3 cellular contexts compared by ENCODE assay signal in the genomic region with DNA sequence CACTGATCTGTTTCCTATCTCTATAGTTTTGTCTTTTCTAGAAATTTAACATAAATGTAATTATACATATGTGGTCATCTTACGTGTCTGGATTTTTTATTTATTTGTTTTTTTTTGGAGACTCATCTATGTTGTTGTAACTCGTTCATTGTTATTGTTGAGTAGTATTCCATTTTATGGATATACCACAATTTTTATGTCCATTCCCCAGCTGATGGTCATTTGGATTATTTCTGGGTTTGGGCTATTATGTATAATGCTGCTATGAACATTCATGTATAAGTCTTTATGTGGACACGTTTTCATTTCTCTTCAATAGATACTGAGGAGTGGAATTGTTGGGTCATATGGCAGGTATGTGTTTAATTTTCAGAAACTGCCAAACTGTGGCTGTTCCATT.
A peak's percentile ranks its signal among the peaks of the same experiment; 100 is the strongest.
TF ChIP-seq lines count a peak whose summit lies in the region.

No MANE protein-coding gene starts in this region.

TF ChIP-seq in SK-N-SH treated with all-trans-retinoic acid at 6 μM for 48 hours, 23 proteins besides CTCF, POLR2A, EP300 and RAD21 (continued from another document):
- TF ChIP-seq, protein P1, sequence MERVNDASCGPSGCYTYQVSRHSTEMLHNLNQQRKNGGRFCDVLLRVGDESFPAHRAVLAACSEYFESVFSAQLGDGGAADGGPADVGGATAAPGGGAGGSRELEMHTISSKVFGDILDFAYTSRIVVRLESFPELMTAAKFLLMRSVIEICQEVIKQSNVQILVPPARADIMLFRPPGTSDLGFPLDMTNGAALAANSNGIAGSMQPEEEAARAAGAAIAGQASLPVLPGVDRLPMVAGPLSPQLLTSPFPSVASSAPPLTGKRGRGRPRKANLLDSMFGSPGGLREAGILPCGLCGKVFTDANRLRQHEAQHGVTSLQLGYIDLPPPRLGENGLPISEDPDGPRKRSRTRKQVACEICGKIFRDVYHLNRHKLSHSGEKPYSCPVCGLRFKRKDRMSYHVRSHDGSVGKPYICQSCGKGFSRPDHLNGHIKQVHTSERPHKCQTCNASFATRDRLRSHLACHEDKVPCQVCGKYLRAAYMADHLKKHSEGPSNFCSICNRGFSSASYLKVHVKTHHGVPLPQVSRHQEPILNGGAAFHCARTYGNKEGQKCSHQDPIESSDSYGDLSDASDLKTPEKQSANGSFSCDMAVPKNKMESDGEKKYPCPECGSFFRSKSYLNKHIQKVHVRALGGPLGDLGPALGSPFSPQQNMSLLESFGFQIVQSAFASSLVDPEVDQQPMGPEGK (CRISPR knock-in tag; IDR thresholded peaks at IDR 0.05; ENCODE audit: borderline replicate concordance), result no peak
- TF ChIP-seq SNAI2 (CRISPR knock-in tag; IDR thresholded peaks at IDR 0.05) (no peak), ZNF565 (CRISPR knock-in tag; conservative IDR thresholded peaks at IDR 0.05; ENCODE audit: low read depth) (no peak), ZNF8 (CRISPR knock-in tag; IDR thresholded peaks at IDR 0.05) (peak; percentile 97)
TF ChIP-seq in SK-N-SH treated with all-trans-retinoic acid at 6 μM for 48 hours: peak in this region for 1.

TF ChIP-seq in SK-N-SH, 30 proteins besides CTCF, POLR2A, EP300 and RAD21:
- TF ChIP-seq, protein P2, sequence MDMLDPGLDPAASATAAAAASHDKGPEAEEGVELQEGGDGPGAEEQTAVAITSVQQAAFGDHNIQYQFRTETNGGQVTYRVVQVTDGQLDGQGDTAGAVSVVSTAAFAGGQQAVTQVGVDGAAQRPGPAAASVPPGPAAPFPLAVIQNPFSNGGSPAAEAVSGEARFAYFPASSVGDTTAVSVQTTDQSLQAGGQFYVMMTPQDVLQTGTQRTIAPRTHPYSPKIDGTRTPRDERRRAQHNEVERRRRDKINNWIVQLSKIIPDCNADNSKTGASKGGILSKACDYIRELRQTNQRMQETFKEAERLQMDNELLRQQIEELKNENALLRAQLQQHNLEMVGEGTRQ (IDR thresholded peaks at IDR 0.05; ENCODE audit: borderline replicate concordance, low read depth, low read length), result no peak
- TF ChIP-seq MXI1 (IDR thresholded peaks at IDR 0.05; ENCODE audit: low read depth, low read length), result no peak
- TF ChIP-seq RFX5 (IDR thresholded peaks at IDR 0.05; ENCODE audit: low read length), result no peak
- TF ChIP-seq, protein P3, sequence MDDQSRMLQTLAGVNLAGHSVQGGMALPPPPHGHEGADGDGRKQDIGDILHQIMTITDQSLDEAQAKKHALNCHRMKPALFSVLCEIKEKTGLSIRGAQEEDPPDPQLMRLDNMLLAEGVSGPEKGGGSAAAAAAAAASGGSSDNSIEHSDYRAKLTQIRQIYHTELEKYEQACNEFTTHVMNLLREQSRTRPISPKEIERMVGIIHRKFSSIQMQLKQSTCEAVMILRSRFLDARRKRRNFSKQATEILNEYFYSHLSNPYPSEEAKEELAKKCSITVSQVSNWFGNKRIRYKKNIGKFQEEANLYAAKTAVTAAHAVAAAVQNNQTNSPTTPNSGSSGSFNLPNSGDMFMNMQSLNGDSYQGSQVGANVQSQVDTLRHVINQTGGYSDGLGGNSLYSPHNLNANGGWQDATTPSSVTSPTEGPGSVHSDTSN (IDR thresholded peaks at IDR 0.05), result no peak
- TF ChIP-seq TEAD4 (IDR thresholded peaks at IDR 0.05; ENCODE audit: borderline replicate concordance, insufficient read depth), result no peak
- no peak for TF ChIP-seq CHD2 (IDR thresholded peaks at IDR 0.05; ENCODE audit: low read length, partially characterized antibody)
- TF ChIP-seq POLR2AphosphoS5 (IDR thresholded peaks at IDR 0.05; ENCODE audit: low read depth, low read length), result no peak
- TF ChIP-seq JUND (IDR thresholded peaks at IDR 0.05), result no peak
- TF ChIP-seq FOXM1 (IDR thresholded peaks at IDR 0.05; ENCODE audit: low read depth), result no peak
- no peak for TF ChIP-seq TAF1 (IDR thresholded peaks at IDR 0.05; ENCODE audit: borderline replicate concordance, low read depth, low read length)
- TF ChIP-seq TCF12 (IDR thresholded peaks at IDR 0.05), result no peak
- TF ChIP-seq ELF1 (IDR thresholded peaks at IDR 0.05), result no peak
- no peak for TF ChIP-seq SIN3A (IDR thresholded peaks at IDR 0.05; ENCODE audit: borderline replicate concordance, low read depth, low read length)

TF ChIP-seq in A549, 52 proteins besides CTCF, POLR2A, EP300 and RAD21 (continued from another document):
- TF ChIP-seq MAX (IDR thresholded peaks at IDR 0.05), result no peak
- TF ChIP-seq TFCP2L1 (CRISPR knock-in tag; IDR thresholded peaks at IDR 0.05), result no peak
- no peak for TF ChIP-seq CBX8 (IDR thresholded peaks at IDR 0.05)
- no peak for TF ChIP-seq NR3C1 (IDR thresholded peaks at IDR 0.05)
- TF ChIP-seq FOSL2 (IDR thresholded peaks at IDR 0.05), result no peak
- TF ChIP-seq FOSL2 (CRISPR knock-in tag; IDR thresholded peaks at IDR 0.05), result no peak
- no peak for TF ChIP-seq HOXB13 (CRISPR knock-in tag; IDR thresholded peaks at IDR 0.05; ENCODE audit: low read depth)
- TF ChIP-seq, protein P3 (IDR thresholded peaks at IDR 0.05), result no peak
- TF ChIP-seq NPAS2 (CRISPR knock-in tag; IDR thresholded peaks at IDR 0.05; ENCODE audit: borderline replicate concordance), result no peak
- no peak for TF ChIP-seq ATOH8 (CRISPR knock-in tag; IDR thresholded peaks at IDR 0.05; ENCODE audit: low read depth)
- no peak for TF ChIP-seq HOXB5 (CRISPR knock-in tag; IDR thresholded peaks at IDR 0.05)
- TF ChIP-seq ZFP36 (IDR thresholded peaks at IDR 0.05; ENCODE audit: borderline replicate concordance, partially characterized antibody), result no peak
- no peak for TF ChIP-seq RARB (CRISPR knock-in tag; IDR thresholded peaks at IDR 0.05)
- TF ChIP-seq HOXA7 (CRISPR knock-in tag; IDR thresholded peaks at IDR 0.05), result no peak
- no peak for TF ChIP-seq FOXS1 (CRISPR knock-in tag; IDR thresholded peaks at IDR 0.05)
- TF ChIP-seq, protein P4, sequence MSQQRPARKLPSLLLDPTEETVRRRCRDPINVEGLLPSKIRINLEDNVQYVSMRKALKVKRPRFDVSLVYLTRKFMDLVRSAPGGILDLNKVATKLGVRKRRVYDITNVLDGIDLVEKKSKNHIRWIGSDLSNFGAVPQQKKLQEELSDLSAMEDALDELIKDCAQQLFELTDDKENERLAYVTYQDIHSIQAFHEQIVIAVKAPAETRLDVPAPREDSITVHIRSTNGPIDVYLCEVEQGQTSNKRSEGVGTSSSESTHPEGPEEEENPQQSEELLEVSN (IDR thresholded peaks at IDR 0.05; ENCODE audit: borderline replicate concordance, low read depth), result no peak
- TF ChIP-seq ZNF302 (CRISPR knock-in tag; IDR thresholded peaks at IDR 0.05), result no peak
